14 cellular contexts compared by ENCODE assay signal in the genomic region with DNA sequence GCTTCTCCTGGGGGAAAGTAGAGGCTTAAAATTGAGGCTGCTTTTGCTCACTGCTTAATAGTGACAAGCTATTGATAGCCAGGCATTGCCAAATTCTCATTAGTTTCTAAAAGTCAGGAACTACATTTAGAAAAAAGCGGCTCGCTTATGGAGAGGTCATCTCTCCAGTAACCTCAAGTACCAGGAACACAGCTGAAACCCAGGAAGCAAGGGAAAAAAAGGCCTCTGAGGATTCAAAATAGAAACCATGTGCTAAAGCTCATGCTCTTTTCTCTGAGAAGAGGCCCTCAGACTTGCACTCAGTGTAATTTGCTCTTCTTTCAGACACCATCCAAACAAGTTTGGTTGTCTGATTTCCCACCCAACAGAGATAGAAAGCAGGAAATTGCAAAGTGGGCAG.
"Had no signal": no experiment of that assay in that cellular context is flagged by ENCODE, and none has a peak within 500 bp of the region (broad histone marks: within the 10 kb centered on the region; RNA-seq: fewer than 3 reads in every experiment).

No MANE protein-coding gene starts in this region.

- H3K27me3 ChIP-seq: esophagus muscularis mucosa, right lobe of liver, upper lobe of left lung had no signal

- H3K4me1 ChIP-seq: upper lobe of left lung had no signal

- H3K9me3 ChIP-seq: esophagus muscularis mucosa, right lobe of liver, upper lobe of left lung had no signal

- H3K27ac ChIP-seq: esophagus muscularis mucosa, right lobe of liver, upper lobe of left lung had no signal

- DNase-seq: activated CD4-positive, alpha-beta T cell treated with anti-CD3 and anti-CD28 coated beads, Interleukin-2, amount 50 U/mL, for 4 hours; activated T-cell treated with anti-CD3 and anti-CD28 coated beads, Interleukin-2, amount 50 U/mL, for 1 hour; amniotic stem cell; islet precursor cell; mesendoderm; right lobe of liver; stimulated activated CD4-positive, alpha-beta T cell treated with anti-CD3 and anti-CD28 coated beads, Interleukin-12 subunit alpha, Interleukin-12 subunit beta, amount 100 ng/mL, for 4 hours; stimulated activated naive CD4-positive, alpha-beta T cell; substantia nigra; SW 1271; upper lobe of left lung had no signal

- H3K4me3 Mint-ChIP-seq: T-helper 2 cell treated with Interferon-gamma antibody and Interleukin-4, amounts not matched to agents 5 μg/mL and 100 μg/mL, for 36 hours had no signal

- H3K27ac Mint-ChIP-seq: activated naive CD4-positive, alpha-beta T cell treated with anti-CD3 and anti-CD28 coated beads, Interleukin-2, amount 50 U/mL, for 72 hours; T-helper 2 cell treated with Interferon-gamma antibody and Interleukin-4, amounts not matched to agents 5 μg/mL and 100 μg/mL, for 36 hours had no signal

- H3K9me3 Mint-ChIP-seq: T-helper 2 cell treated with Interferon-gamma antibody and Interleukin-4, amounts not matched to agents 5 μg/mL and 100 μg/mL, for 36 hours had no signal

- H3K36me3 ChIP-seq: esophagus muscularis mucosa, right lobe of liver, upper lobe of left lung had no signal

- H3K4me3 ChIP-seq: esophagus muscularis mucosa, right lobe of liver, upper lobe of left lung had no signal

- ATAC-seq: activated naive CD4-positive, alpha-beta T cell treated with anti-CD3 and anti-CD28 coated beads, Interleukin-2, amount 50 U/mL, for 72 hours had no signal

- H3K36me3 Mint-ChIP-seq: activated naive CD4-positive, alpha-beta T cell treated with anti-CD3 and anti-CD28 coated beads, Interleukin-2, amount 50 U/mL, for 72 hours had no signal
